ENCODE assay signal across 10 cellular contexts in the genomic region with DNA sequence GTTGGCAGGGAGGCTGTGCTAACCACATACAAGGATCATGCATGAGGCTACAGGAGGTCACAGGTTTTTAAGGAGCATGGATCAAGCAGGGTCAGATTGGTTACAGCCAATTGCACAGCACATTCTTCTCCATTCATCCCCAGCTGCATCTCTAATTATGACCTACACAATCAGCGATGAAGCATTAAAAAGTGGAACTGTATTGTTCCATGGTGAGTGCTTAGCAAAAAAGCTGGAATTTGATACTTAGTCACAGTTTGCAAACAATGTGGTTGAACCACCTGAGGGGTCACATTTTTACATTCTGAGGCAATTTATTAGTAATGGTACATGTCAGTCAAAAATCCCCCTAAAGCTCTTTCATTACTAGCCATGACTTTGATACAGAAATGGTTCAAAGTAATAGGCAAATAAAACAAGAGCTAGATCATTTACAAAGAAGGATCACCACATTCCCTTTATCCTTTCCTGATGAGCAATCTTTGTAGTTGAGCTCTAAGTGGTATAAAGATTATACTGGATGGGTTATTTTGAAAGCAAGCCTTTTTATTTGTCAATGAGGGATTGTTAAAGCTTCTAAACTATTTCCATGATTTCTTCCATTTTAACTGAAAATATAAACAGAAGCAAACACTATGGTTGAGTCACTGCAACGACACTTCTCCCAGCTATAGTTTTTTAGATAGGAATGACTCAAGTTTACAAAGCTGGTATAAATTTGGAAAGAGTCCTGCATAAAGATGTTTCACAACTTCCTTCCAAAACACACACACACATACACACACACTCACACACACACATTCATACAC.
DNase-seq lines count a peak whose midpoint lies in the region; ATAC-seq and TF ChIP-seq lines count a peak whose summit lies in the region.
"Had no signal": no experiment of that assay in that cellular context is flagged by ENCODE, and none has a peak within 500 bp of the region (broad histone marks: within the 10 kb centered on the region; RNA-seq: fewer than 3 reads in every experiment).

No MANE protein-coding gene starts in this region.

- H3K4me1 Mint-ChIP-seq in CD4-positive, alpha-beta memory T cell, result no peaks in the 10 kb centered on the region
- H3K4me1 Mint-ChIP-seq in activated T-cell treated with anti-CD3 and anti-CD28 coated beads, Interleukin-2, amount 50 U/mL, for 72 hours (ENCODE audit: low read depth), result no peaks in the 10 kb centered on the region

- intact Hi-C loops in CD4-positive, alpha-beta memory T cell (cut with micrococcal nuclease), result no loop called here

- ATAC-seq in activated T-cell treated with anti-CD3 and anti-CD28 coated beads, Interleukin-2, amount 50 U/mL, for 72 hours (replicated peaks in 1 of 2), result no peak
- no peak for ATAC-seq in GM21825 (IDR thresholded peaks at IDR 0.05; ENCODE audit: unreplicated experiment)

- H3K27ac ChIP-seq in CD4-positive, alpha-beta memory T cell (ENCODE audit: low read depth, low read length), result no peak overlapping the region
- H3K27ac ChIP-seq: parathyroid adenoma had no signal

- H3K4me3 Mint-ChIP-seq in CD4-positive, alpha-beta memory T cell, result no peak overlapping the region
- H3K4me3 Mint-ChIP-seq in activated T-cell treated with anti-CD3 and anti-CD28 coated beads, Interleukin-2, amount 50 U/mL, for 72 hours, result no peak overlapping the region

- no peaks in the 10 kb centered on the region for H3K9me3 ChIP-seq in CD4-positive, alpha-beta memory T cell (ENCODE audit: control insufficient read depth in 1 of 2, low read length in 2 of 2)

- H3K36me3 ChIP-seq in CD4-positive, alpha-beta memory T cell (ENCODE audit: insufficient read depth, low read length), result no peaks in the 10 kb centered on the region

- H3K4me3 ChIP-seq in AG09309 (ENCODE audit: control insufficient read depth, low read depth, low read length), result no peak overlapping the region
- H3K4me3 ChIP-seq in CD4-positive, alpha-beta memory T cell (ENCODE audit: low read length in 2 of 2), result no peak overlapping the region

- no peak for TF ChIP-seq CTCF in AG09309 (IDR thresholded peaks at IDR 0.05; ENCODE audit: control insufficient read depth, insufficient read depth, low read depth, low read length, missing control alignments)

- DNase-seq in AG09309 (ENCODE audit: low read depth) (peak; percentile 97), HT-29 (ENCODE audit: low spot score) (peak; percentile 66), SW 1271 (lab: John Stamatoyannopoulos, UW) (peak; percentile 59 to 85), hepatic stellate cell (ENCODE audit: low spot score) (peak; percentile 9), RPMI8226 (no peak)
- no peak for DNase-seq in CD4-positive, alpha-beta memory T cell
- DNase-seq in activated T-cell treated with anti-CD3 and anti-CD28 coated beads, Interleukin-2, amount 50 U/mL, for 72 hours, result no peak
- DNase-seq: SHP77 treated with DMSO at 0.1 percent for 48 hours had no signal

- no peak overlapping the region for H3K27ac Mint-ChIP-seq in CD4-positive, alpha-beta memory T cell
- no peak overlapping the region for H3K27ac Mint-ChIP-seq in activated T-cell treated with anti-CD3 and anti-CD28 coated beads, Interleukin-2, amount 50 U/mL, for 72 hours

- CTCF ChIA-PET in CD4-positive, alpha-beta memory T cell (lab: Charles Lee; ENCODE audit: partially characterized antibody), result no interaction called here

- no peaks in the 10 kb centered on the region for H3K27me3 Mint-ChIP-seq in CD4-positive, alpha-beta memory T cell
- no peaks in the 10 kb centered on the region for H3K27me3 Mint-ChIP-seq in activated T-cell treated with anti-CD3 and anti-CD28 coated beads, Interleukin-2, amount 50 U/mL, for 72 hours (ENCODE audit: low read depth)

- H3K9me3 Mint-ChIP-seq in CD4-positive, alpha-beta memory T cell, result peaks cover 0 to 6% (median 3%) of the 10 kb centered on the region in 8 donors
- H3K9me3 Mint-ChIP-seq in activated T-cell treated with anti-CD3 and anti-CD28 coated beads, Interleukin-2, amount 50 U/mL, for 72 hours, result no peaks in the 10 kb centered on the region

- no peaks in the 10 kb centered on the region for H3K4me1 ChIP-seq in CD4-positive, alpha-beta memory T cell (ENCODE audit: insufficient read depth, low read length)
- H3K4me1 ChIP-seq: parathyroid adenoma had no signal

- no peaks in the 10 kb centered on the region for H3K36me3 Mint-ChIP-seq in CD4-positive, alpha-beta memory T cell
- no peaks in the 10 kb centered on the region for H3K36me3 Mint-ChIP-seq in activated T-cell treated with anti-CD3 and anti-CD28 coated beads, Interleukin-2, amount 50 U/mL, for 72 hours (ENCODE audit: insufficient read depth in 2 of 2)

- H3K27me3 ChIP-seq in CD4-positive, alpha-beta memory T cell (ENCODE audit: insufficient read depth, low read length), result no peaks in the 10 kb centered on the region

- POLR2A ChIA-PET in CD4-positive, alpha-beta memory T cell (lab: Charles Lee; ENCODE audit: partially characterized antibody), result no interaction called here

Comparison
In these comparisons a context has a peak if more than half of its experiments do, and no peak if none do; other contexts are left out.
1. DNase-seq: peak in AG09309 (single experiment), HT-29 (single experiment), SW 1271 (2 of 2) and hepatic stellate cell (single experiment); none in CD4-positive, alpha-beta memory T cell (0 of 5), RPMI8226 (single experiment) and activated T-cell treated with anti-CD3 and anti-CD28 coated beads, Interleukin-2, amount 50 U/mL, for 72 hours (0 of 2).